ENCODE assay signal across 13 cellular contexts in genomic region chr1:23836037-23836436, GRCh38.
"Had no signal": no experiment of that assay in that cellular context is flagged by ENCODE, and none has a peak within 500 bp of the region (broad histone marks: within the 10 kb centered on the region; RNA-seq: fewer than 3 reads in every experiment).

No MANE protein-coding gene starts in this region.

- H3K27ac Mint-ChIP-seq: activated naive CD4-positive, alpha-beta T cell treated with anti-CD3 and anti-CD28 coated beads, Interleukin-2, amount 50 U/mL, for 24 hours; activated T-cell treated with anti-CD3 and anti-CD28 coated beads, Interleukin-2, amount 50 U/mL, for 72 hours; nephron progenitor cell; stimulated activated naive CD8-positive, alpha-beta T cell treated with anti-CD3 and anti-CD28 coated beads, Interleukin-15, Interleukin-2, amounts not matched to agents 100 ng/mL and 50 ng/mL, for 24 hours had no signal

- DNase-seq: activated CD4-positive, alpha-beta T cell treated with anti-CD3 and anti-CD28 coated beads, Interleukin-2, amount 50 U/mL, for 4 hours; activated CD4-positive, CD25-positive, alpha-beta regulatory T cell treated with anti-CD3 and anti-CD28 coated beads, Interleukin-2, amount 50 U/mL, for 72 hours; activated gamma-delta T cell; activated T-cell treated with anti-CD3 and anti-CD28 coated beads, Interleukin-2, amount 50 U/mL, for 72 hours; effector CD8-positive, alpha-beta T cell; esophagus squamous epithelium; left ventricle myocardium superior; nephron progenitor cell; retina; trophoblast cell had no signal

- H3K4me3 Mint-ChIP-seq: activated naive CD4-positive, alpha-beta T cell treated with anti-CD3 and anti-CD28 coated beads, Interleukin-2, amount 50 U/mL, for 24 hours; activated T-cell treated with anti-CD3 and anti-CD28 coated beads, Interleukin-2, amount 50 U/mL, for 72 hours; nephron progenitor cell; stimulated activated naive CD8-positive, alpha-beta T cell treated with anti-CD3 and anti-CD28 coated beads, Interleukin-15, Interleukin-2, amounts not matched to agents 100 ng/mL and 50 ng/mL, for 24 hours had no signal

- H3K9me3 Mint-ChIP-seq: activated naive CD4-positive, alpha-beta T cell treated with anti-CD3 and anti-CD28 coated beads, Interleukin-2, amount 50 U/mL, for 24 hours; activated T-cell treated with anti-CD3 and anti-CD28 coated beads, Interleukin-2, amount 50 U/mL, for 72 hours; stimulated activated naive CD8-positive, alpha-beta T cell treated with anti-CD3 and anti-CD28 coated beads, Interleukin-15, Interleukin-2, amounts not matched to agents 100 ng/mL and 50 ng/mL, for 24 hours had no signal

- H3K27ac ChIP-seq: esophagus squamous epithelium, vagina had no signal

- H3K36me3 ChIP-seq: esophagus squamous epithelium, vagina had no signal

- H3K27me3 ChIP-seq: vagina had no signal

- ATAC-seq: activated T-cell treated with anti-CD3 and anti-CD28 coated beads, Interleukin-2, amount 50 U/mL, for 72 hours; left ventricle myocardium superior had no signal

- H3K36me3 Mint-ChIP-seq: activated naive CD4-positive, alpha-beta T cell treated with anti-CD3 and anti-CD28 coated beads, Interleukin-2, amount 50 U/mL, for 24 hours had no signal

- H3K4me3 ChIP-seq: esophagus squamous epithelium, vagina had no signal

- H3K9me3 ChIP-seq: esophagus squamous epithelium, vagina had no signal

- H3K27me3 Mint-ChIP-seq: stimulated activated naive CD8-positive, alpha-beta T cell treated with anti-CD3 and anti-CD28 coated beads, Interleukin-15, Interleukin-2, amounts not matched to agents 100 ng/mL and 50 ng/mL, for 24 hours had no signal
